In the genomic region with DNA sequence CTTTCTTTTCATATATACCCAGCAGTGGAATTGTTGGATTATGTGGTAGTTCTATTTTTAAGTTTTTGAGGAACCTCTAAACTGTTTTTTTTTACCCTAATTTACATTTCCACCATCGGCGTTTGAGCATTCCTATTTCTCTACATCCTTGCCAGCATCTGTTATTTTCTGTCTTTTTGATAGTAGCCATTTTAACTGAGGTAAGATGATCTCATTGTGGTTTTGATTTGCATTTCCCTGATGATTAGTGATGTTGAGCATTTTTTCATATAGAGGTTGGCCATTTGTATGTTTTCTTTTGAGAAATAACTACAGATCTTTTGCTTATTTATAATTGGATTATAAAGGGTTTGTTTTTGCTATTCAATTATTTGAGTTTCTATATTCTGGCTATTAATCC, we compare ENCODE assay signal across 31 cellular contexts.
"Had no signal": no experiment of that assay in that cellular context is flagged by ENCODE, and none has a peak within 500 bp of the region (broad histone marks: within the 10 kb centered on the region; RNA-seq: fewer than 3 reads in every experiment).

No MANE protein-coding gene starts in this region.

- H3K36me3 ChIP-seq: ascending aorta, breast epithelium, MG63, Peyer's patch, WERI-Rb-1 had no signal

- H3K4me3 ChIP-seq: ascending aorta, body of pancreas, breast epithelium, K562, MG63, Peyer's patch had no signal

- H3K27me3 ChIP-seq: ascending aorta, body of pancreas, breast epithelium, MG63, Peyer's patch had no signal

- H3K4me3 Mint-ChIP-seq: activated CD8-positive, alpha-beta T cell treated with anti-CD3 and anti-CD28 coated beads for 36 hours; activated naive CD8-positive, alpha-beta T cell treated with anti-CD3 and anti-CD28 coated beads for 36 hours; activated T-cell treated with anti-CD3 and anti-CD28 coated beads, Interleukin-2, amount 50 U/mL, for 72 hours; activated T-helper 17 cell treated with anti-CD3 and anti-CD28 coated beads, Interleukin-2, amount 50 U/mL, for 72 hours had no signal

- H3K9me3 ChIP-seq: breast epithelium, MG63, Peyer's patch had no signal

- H3K27ac ChIP-seq: ascending aorta, body of pancreas, breast epithelium, Peyer's patch, WERI-Rb-1 had no signal

- H3K27ac Mint-ChIP-seq: activated CD8-positive, alpha-beta T cell treated with anti-CD3 and anti-CD28 coated beads for 36 hours; activated naive CD8-positive, alpha-beta T cell treated with anti-CD3 and anti-CD28 coated beads for 36 hours; activated T-cell treated with anti-CD3 and anti-CD28 coated beads, Interleukin-2, amount 50 U/mL, for 72 hours; activated T-helper 17 cell treated with anti-CD3 and anti-CD28 coated beads, Interleukin-2, amount 50 U/mL, for 72 hours had no signal

- H3K36me3 Mint-ChIP-seq: activated naive CD8-positive, alpha-beta T cell treated with anti-CD3 and anti-CD28 coated beads for 36 hours had no signal

- ATAC-seq: activated CD8-positive, alpha-beta T cell treated with anti-CD3 and anti-CD28 coated beads for 36 hours; activated T-cell treated with anti-CD3 and anti-CD28 coated beads, Interleukin-2, amount 50 U/mL, for 72 hours; activated T-helper 17 cell treated with anti-CD3 and anti-CD28 coated beads, Interleukin-2, amount 50 U/mL, for 72 hours; body of pancreas; K562; PC-3 had no signal

- H3K4me1 Mint-ChIP-seq: activated naive CD8-positive, alpha-beta T cell treated with anti-CD3 and anti-CD28 coated beads for 36 hours; activated T-helper 17 cell treated with anti-CD3 and anti-CD28 coated beads, Interleukin-2, amount 50 U/mL, for 72 hours had no signal

- H3K9me3 Mint-ChIP-seq: activated T-helper 17 cell treated with anti-CD3 and anti-CD28 coated beads, Interleukin-2, amount 50 U/mL, for 72 hours had no signal

- H3K4me1 ChIP-seq: ascending aorta, body of pancreas, breast epithelium had no signal

- DNase-seq: activated CD4-positive, alpha-beta T cell treated with anti-CD3 and anti-CD28 coated beads for 1 hour; activated CD4-positive, alpha-beta T cell treated with anti-CD3 and anti-CD28 coated beads for 48 hours; activated CD4-positive, alpha-beta T cell treated with anti-CD3 and anti-CD28 coated beads, Interleukin-2, amount 50 U/mL, for 4 hours; activated CD4-positive, CD25-positive, alpha-beta regulatory T cell; activated CD8-positive, alpha-beta T cell treated with anti-CD3 and anti-CD28 coated beads for 36 hours; activated effector memory CD4-positive, alpha-beta T cell treated with anti-CD3 and anti-CD28 coated beads, Interleukin-2, amount 50 U/mL, for 16 hours; activated naive CD4-positive, alpha-beta T cell; activated naive CD4-positive, alpha-beta T cell treated with anti-CD3 and anti-CD28 coated beads, Interleukin-2, amount 50 U/mL, for 16 hours; activated naive CD8-positive, alpha-beta T cell treated with anti-CD3 and anti-CD28 coated beads for 36 hours; activated T-cell treated with anti-CD3 and anti-CD28 coated beads, Interleukin-2, amount 50 U/mL, for 1 hour; activated T-cell treated with anti-CD3 and anti-CD28 coated beads, Interleukin-2, amount 50 U/mL, for 72 hours; amniotic stem cell; body of pancreas; MG63; NCI-H1092; NCI-H1436 treated with DMSO at 0.1 percent for 48 hours; NCI-H1694 treated with DMSO at 0.1 percent for 48 hours; NCI-H2029; NCI-H226; NCI-H446 treated with DMSO at 0.1 percent for 48 hours; NCI-H524; PC-3; Peyer's patch; RPMI8226; SHP77 treated with DMSO at 0.1 percent for 48 hours; T1000; WERI-Rb-1 had no signal
